In the genomic region with DNA sequence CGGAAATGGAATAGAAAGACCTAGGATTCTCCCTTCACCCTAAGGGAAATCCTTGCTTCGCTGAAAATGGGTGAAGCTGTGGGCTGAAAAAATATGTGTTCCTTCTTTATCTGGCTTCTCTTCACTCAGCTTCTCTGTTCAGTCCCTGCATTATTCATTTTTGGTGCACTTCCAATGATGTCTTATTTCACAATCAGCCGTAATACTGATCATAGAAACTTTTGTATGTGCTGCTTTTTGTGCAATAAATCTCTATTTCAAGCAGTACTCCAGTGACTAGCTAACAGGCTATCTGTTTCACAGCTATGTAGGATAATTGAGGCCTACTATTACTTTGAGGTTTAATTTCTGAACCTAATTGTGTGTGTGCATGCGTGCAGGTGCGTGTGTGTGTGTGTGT, we compare ENCODE assay signal across 2 cellular contexts.
TF ChIP-seq lines count a peak whose summit lies in the region.

No MANE protein-coding gene starts in this region.

TF ChIP-seq in HepG2, 621 proteins besides CTCF, POLR2A, EP300 and RAD21:
- no peak for TF ChIP-seq ZNF589 (CRISPR knock-in tag; conservative IDR thresholded peaks at IDR 0.05)
- TF ChIP-seq ZNF44 (CRISPR knock-in tag; IDR thresholded peaks at IDR 0.05) = no peak
- no peak for TF ChIP-seq SRSF1 (optimal IDR thresholded peaks at IDR 0.05; ENCODE audit: low read depth, low read length)
- TF ChIP-seq CEBPB (IDR thresholded peaks at IDR 0.05; ENCODE audit: borderline replicate concordance, low read depth, low read length) = peak; percentile 41; the same call in 1 of the 2 replicates
TF ChIP-seq in HepG2: peak in this region for 1.

TF ChIP-seq in SK-N-SH, 30 proteins besides CTCF, POLR2A, EP300 and RAD21:
- TF ChIP-seq RFX5 (IDR thresholded peaks at IDR 0.05; ENCODE audit: low read length) (no peak), EZH2phosphoT487 (IDR thresholded peaks at IDR 0.05; ENCODE audit: borderline replicate concordance, low read depth) (no peak), POLR2AphosphoS5 (IDR thresholded peaks at IDR 0.05; ENCODE audit: low read depth, low read length) (no peak), MXI1 (IDR thresholded peaks at IDR 0.05; ENCODE audit: low read depth, low read length) (no peak), YY1 (IDR thresholded peaks at IDR 0.05; ENCODE audit: low read depth) (no peak), JUND (IDR thresholded peaks at IDR 0.05) (no peak), TAF1 (IDR thresholded peaks at IDR 0.05; ENCODE audit: borderline replicate concordance, low read depth, low read length) (no peak), RXRA (IDR thresholded peaks at IDR 0.05; ENCODE audit: borderline replicate concordance, low read depth) (no peak), SMC3 (IDR thresholded peaks at IDR 0.05; ENCODE audit: low read depth, low read length) (no peak), GATA2 (CRISPR knock-in tag; IDR thresholded peaks at IDR 0.05) (no peak)
- TF ChIP-seq, protein P1, sequence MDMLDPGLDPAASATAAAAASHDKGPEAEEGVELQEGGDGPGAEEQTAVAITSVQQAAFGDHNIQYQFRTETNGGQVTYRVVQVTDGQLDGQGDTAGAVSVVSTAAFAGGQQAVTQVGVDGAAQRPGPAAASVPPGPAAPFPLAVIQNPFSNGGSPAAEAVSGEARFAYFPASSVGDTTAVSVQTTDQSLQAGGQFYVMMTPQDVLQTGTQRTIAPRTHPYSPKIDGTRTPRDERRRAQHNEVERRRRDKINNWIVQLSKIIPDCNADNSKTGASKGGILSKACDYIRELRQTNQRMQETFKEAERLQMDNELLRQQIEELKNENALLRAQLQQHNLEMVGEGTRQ (IDR thresholded peaks at IDR 0.05; ENCODE audit: borderline replicate concordance, low read depth, low read length) = no peak
- TF ChIP-seq, protein P2, sequence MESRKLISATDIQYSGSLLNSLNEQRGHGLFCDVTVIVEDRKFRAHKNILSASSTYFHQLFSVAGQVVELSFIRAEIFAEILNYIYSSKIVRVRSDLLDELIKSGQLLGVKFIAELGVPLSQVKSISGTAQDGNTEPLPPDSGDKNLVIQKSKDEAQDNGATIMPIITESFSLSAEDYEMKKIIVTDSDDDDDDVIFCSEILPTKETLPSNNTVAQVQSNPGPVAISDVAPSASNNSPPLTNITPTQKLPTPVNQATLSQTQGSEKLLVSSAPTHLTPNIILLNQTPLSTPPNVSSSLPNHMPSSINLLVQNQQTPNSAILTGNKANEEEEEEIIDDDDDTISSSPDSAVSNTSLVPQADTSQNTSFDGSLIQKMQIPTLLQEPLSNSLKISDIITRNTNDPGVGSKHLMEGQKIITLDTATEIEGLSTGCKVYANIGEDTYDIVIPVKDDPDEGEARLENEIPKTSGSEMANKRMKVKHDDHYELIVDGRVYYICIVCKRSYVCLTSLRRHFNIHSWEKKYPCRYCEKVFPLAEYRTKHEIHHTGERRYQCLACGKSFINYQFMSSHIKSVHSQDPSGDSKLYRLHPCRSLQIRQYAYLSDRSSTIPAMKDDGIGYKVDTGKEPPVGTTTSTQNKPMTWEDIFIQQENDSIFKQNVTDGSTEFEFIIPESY (IDR thresholded peaks at IDR 0.05; ENCODE audit: borderline replicate concordance, low read depth) = no peak
TF ChIP-seq in SK-N-SH: peak in this region for 0.
